ENCODE assay signal across 8 cellular contexts in the genomic region with DNA sequence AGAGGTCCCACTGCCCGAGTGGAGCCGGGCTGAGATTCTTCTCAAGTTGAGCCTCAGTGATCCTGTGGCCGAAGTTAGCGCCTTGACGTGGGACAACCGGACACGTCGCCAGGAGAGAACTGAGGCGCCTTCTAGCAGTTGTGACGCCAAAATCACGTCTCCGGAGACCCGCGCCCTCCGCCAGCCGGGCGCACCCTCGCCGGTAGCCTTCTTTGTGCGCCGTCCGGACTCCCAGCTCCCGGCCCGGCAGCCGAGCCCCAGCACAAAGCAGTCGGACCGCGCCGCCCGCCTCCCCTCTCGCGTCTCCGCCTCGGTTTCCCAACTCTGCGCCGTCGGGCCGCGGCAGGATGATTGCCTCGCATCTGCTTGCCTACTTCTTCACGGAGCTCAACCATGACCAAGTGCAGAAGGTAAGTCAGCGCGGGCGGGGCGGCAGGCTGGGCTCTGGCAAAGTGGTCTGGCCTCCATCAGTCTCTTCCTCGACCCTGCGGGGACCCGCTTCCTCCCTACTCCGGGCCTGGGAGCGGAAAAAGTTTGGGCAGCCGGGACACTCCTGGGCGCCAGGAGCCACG. TPM values are rescaled to one million over a fixed set of nuclear protein-coding genes. Genes with fewer than 3 reads are reported as not detected.
A peak's percentile ranks its signal among the peaks of the same experiment; 100 is the strongest.
DNase-seq lines count a peak whose midpoint lies in the region; ATAC-seq and TF ChIP-seq lines count a peak whose summit lies in the region.
"Not testable (repeated sequence)": the region's sequence is repeated elsewhere in the genome, so short reads cannot be mapped to it uniquely, and the experiment has no call there.

No MANE protein-coding gene starts in this region.

- 0 to 1% methylated on average over 41 to 53 of the region's 53 CpGs for WGBS in lung, 2 donors

- H3K27ac ChIP-seq in CD4-positive, alpha-beta T cell (ENCODE audit: low read depth, low read length): not testable (repeated sequence)
- H3K27ac ChIP-seq in lung (ENCODE audit: low read depth in 1 of 2, low read length in 1 of 2): peak overlapping the region; percentile 88 to 90

- H3K27me3 ChIP-seq in CD4-positive, alpha-beta T cell (ENCODE audit: control insufficient read depth, insufficient read depth, low read length); lung (ENCODE audit: control insufficient read depth, insufficient read depth): not testable (repeated sequence)

- peak overlapping the region; percentile 94 for H3K4me3 Mint-ChIP-seq in CD4-positive, alpha-beta T cell
- H3K4me3 Mint-ChIP-seq in activated T-cell treated with anti-CD3 and anti-CD28 coated beads, Interleukin-2, amount 50 U/mL, for 72 hours: peak overlapping the region; percentile 94

- H3K27me3 Mint-ChIP-seq in CD4-positive, alpha-beta T cell; activated T-cell treated with anti-CD3 and anti-CD28 coated beads, Interleukin-2, amount 50 U/mL, for 72 hours (ENCODE audit: low read depth): not testable (repeated sequence)

- intact Hi-C loops in CD4-positive, alpha-beta T cell (cut with DNase I, micrococcal nuclease): loop anchor here in 1 of 2 experiments (5.0 to 10.0 kb wide), 2 partner anchors 117 to 810 kb away; partner anchors contain the start of gene MRPL19

- peak overlapping the region; percentile 82 for H3K4me3 ChIP-seq in epithelial cell of esophagus (ENCODE audit: low read length)
- H3K4me3 ChIP-seq in lung: peak overlapping the region; percentile 57

- TF ChIP-seq CTCF in CD4-positive, alpha-beta T cell (IDR thresholded peaks at IDR 0.05); epithelial cell of esophagus (IDR thresholded peaks at IDR 0.05; ENCODE audit: insufficient read depth, low read depth, low read length, missing control alignments); lung (IDR thresholded peaks at IDR 0.05; ENCODE audit: control extremely low read depth, extremely low read depth): not testable (repeated sequence)

- H3K4me1 ChIP-seq in lung (ENCODE audit: control insufficient read depth in 2 of 2, insufficient read depth in 2 of 2, low read length in 2 of 2): not testable (repeated sequence)

- CTCF ChIA-PET in CD4-positive, alpha-beta T cell (lab: Charles Lee): interaction anchor here (2.3 to 3.7 kb wide), 2 partner anchors 15 to 119 kb away, joined by 7 to 35 read pairs; no protein-coding TSS in a partner anchor

- DNase-seq in CD4-positive, alpha-beta T cell: peak in 3 of 10 experiments; percentile 10 to 44 (median 13)
- peak; percentile 40 for DNase-seq in OCI-M1 (lab: John Stamatoyannopoulos, UW)
- peak; percentile 45 to 60 for DNase-seq in activated T-cell treated with anti-CD3 and anti-CD28 coated beads, Interleukin-2, amount 50 U/mL, for 72 hours
- DNase-seq in epithelial cell of esophagus (ENCODE audit: low read depth): peak; percentile 51
- peak; percentile 29 for DNase-seq in lung (ENCODE audit: low spot score)
- DNase-seq in stimulated activated CD4-positive, alpha-beta T cell treated with anti-CD3 and anti-CD28 coated beads, Interleukin-1b, Interleukin-23, amount 100 ng/mL, for 48 hours: peak; percentile 30

- H3K36me3 Mint-ChIP-seq in CD4-positive, alpha-beta T cell (ENCODE audit: low read depth); activated T-cell treated with anti-CD3 and anti-CD28 coated beads, Interleukin-2, amount 50 U/mL, for 72 hours (ENCODE audit: insufficient read depth in 2 of 2): not testable (repeated sequence)

- H3K36me3 ChIP-seq in lung (ENCODE audit: control insufficient read depth in 2 of 2, insufficient read depth in 2 of 2, low read length in 2 of 2): not testable (repeated sequence)

- H3K9me3 Mint-ChIP-seq in CD4-positive, alpha-beta T cell; activated T-cell treated with anti-CD3 and anti-CD28 coated beads, Interleukin-2, amount 50 U/mL, for 72 hours: not testable (repeated sequence)

- ATAC-seq in CD4-positive, alpha-beta T cell (ENCODE audit: poor library complexity): peak; percentile 22
- ATAC-seq in GM21423 (IDR thresholded peaks at IDR 0.05; ENCODE audit: unreplicated experiment) (peak; percentile 4), HG03196 (IDR thresholded peaks at IDR 0.05; ENCODE audit: unreplicated experiment) (peak; percentile 1), lung (ENCODE audit: insufficient read depth, low FRiP score) (peak; percentile 7)
- peak; percentile 14 to 30 for ATAC-seq in activated T-cell treated with anti-CD3 and anti-CD28 coated beads, Interleukin-2, amount 50 U/mL, for 72 hours (replicated peaks in 1 of 2)

- peaks cover 43% of the 10 kb centered on the region for H3K4me1 Mint-ChIP-seq in CD4-positive, alpha-beta T cell (ENCODE audit: low read depth)
- H3K4me1 Mint-ChIP-seq in activated T-cell treated with anti-CD3 and anti-CD28 coated beads, Interleukin-2, amount 50 U/mL, for 72 hours (ENCODE audit: low read depth): peaks cover 61% of the 10 kb centered on the region

- POLR2A ChIA-PET in CD4-positive, alpha-beta T cell (lab: Charles Lee): interaction anchor here (0.8 to 9.4 kb wide), 10 partner anchors 9 to 376 kb away, joined by 3 to 169 read pairs (median 5); partner anchors contain the start of gene WBP1

- not testable (repeated sequence) for H3K9me3 ChIP-seq in CD4-positive, alpha-beta T cell (ENCODE audit: control insufficient read depth, low read length); lung (ENCODE audit: control insufficient read depth in 2 of 2, insufficient read depth in 1 of 2, low read length in 1 of 2)

- peak overlapping the region; percentile 84 for H3K27ac Mint-ChIP-seq in CD4-positive, alpha-beta T cell
- not testable (repeated sequence) for H3K27ac Mint-ChIP-seq in activated T-cell treated with anti-CD3 and anti-CD28 coated beads, Interleukin-2, amount 50 U/mL, for 72 hours

RNA-seq across cellular contexts. Expression of gene HK2, which starts 0.4 kb away (rescaled TPM):
- 1 to 10 TPM; 7.7 to 8.9 TPM for total RNA-seq in CD4-positive, alpha-beta T cell
- 10 to 100 TPM; 31.2 to 36.4 TPM for total RNA-seq in activated T-cell treated with anti-CD3 and anti-CD28 coated beads, Interleukin-2, amount 50 U/mL, for 72 hours
- total RNA-seq in lung: 10 to 100 TPM; 13.6 to 43.1 TPM
- 10 to 100 TPM; 18.9 to 22.6 TPM for polyA plus RNA-seq in lung
